ENCODE assay signal across 18 cellular contexts in genomic region chr9:87007711-87008360, GRCh38.
DNase-seq lines count a peak whose midpoint lies in the region; ATAC-seq, FAIRE-seq and TF ChIP-seq lines count a peak whose summit lies in the region.
"Had no signal": no experiment of that assay in that cellular context is flagged by ENCODE, and none has a peak within 500 bp of the region (broad histone marks: within the 10 kb centered on the region; RNA-seq: fewer than 3 reads in every experiment).

No MANE protein-coding gene starts in this region.

- in situ Hi-C loops in brain microvascular endothelial cell (cut with HindIII; ENCODE audit: low pct_ligation_motif_present, low sequenced_read_pairs), result no loop called here

- no peak overlapping the region for H2AFZ ChIP-seq in keratinocyte (ENCODE audit: control insufficient read depth, low read length)

- no peak overlapping the region for H3K4me2 ChIP-seq in keratinocyte (ENCODE audit: control insufficient read depth, extremely low read depth, insufficient read depth, low read depth, low read length)

- TF ChIP-seq CTCF in right atrium auricular region (IDR thresholded peaks at IDR 0.05), result no peak
- no peak for TF ChIP-seq CTCF in choroid plexus epithelial cell (conservative IDR thresholded peaks at IDR 0.05; ENCODE audit: low read depth, low read length)
- no peak for TF ChIP-seq CTCF in keratinocyte (optimal IDR thresholded peaks at IDR 0.05 in 1 of 3, IDR thresholded peaks at IDR 0.05 in 1 of 3, conservative IDR thresholded peaks at IDR 0.05 in 1 of 3; ENCODE audit: extremely low read depth in 1 of 3, insufficient read depth in 2 of 3, low read length in 3 of 3)
- no peak for TF ChIP-seq CTCF in brain microvascular endothelial cell (IDR thresholded peaks at IDR 0.05; ENCODE audit: low read depth, low read length, missing control alignments)

- H3K9me3 ChIP-seq in right atrium auricular region, result no peaks in the 10 kb centered on the region
- no peaks in the 10 kb centered on the region for H3K9me3 ChIP-seq in keratinocyte (ENCODE audit: control insufficient read depth, low read depth, low read length)
- H3K9me3 ChIP-seq in thymus (ENCODE audit: control insufficient read depth), result no peaks in the 10 kb centered on the region
- H3K9me3 ChIP-seq: HAP-1 had no signal

- H4K20me1 ChIP-seq in keratinocyte (ENCODE audit: control insufficient read depth, extremely low read depth, insufficient read depth, low read length), result no peaks in the 10 kb centered on the region

- WGBS in thymus, result 80% methylated on average over 4 of the region's 4 CpGs

- H3K27ac ChIP-seq in right atrium auricular region, result peak overlapping the region in 1 of 2 donors; percentile 49
- H3K27ac ChIP-seq in keratinocyte (ENCODE audit: control insufficient read depth, insufficient read depth, low read length), result no peak overlapping the region
- peak overlapping the region; percentile 61 for H3K27ac ChIP-seq in thymus (ENCODE audit: low read depth)
- H3K27ac ChIP-seq in brain microvascular endothelial cell, result no peak overlapping the region

- peak; percentile 49 for FAIRE-seq in keratinocyte (lab: Jason Lieb, UNC)
- FAIRE-seq: A204.1, urothelium cell line had no signal

- no peak for DNase-seq in Right ventricle myocardium inferior (ENCODE audit: missing footprints)
- no peak for DNase-seq in right atrium auricular region (ENCODE audit: low spot score)
- peak; percentile 35 for DNase-seq in choroid plexus epithelial cell (ENCODE audit: low read depth)
- no peak for DNase-seq in keratinocyte (ENCODE audit: low read depth, low spot score)
- no peak for DNase-seq in mucosa of gallbladder (ENCODE audit: low spot score)
- DNase-seq in brain microvascular endothelial cell, result no peak
- DNase-seq: activated effector memory CD4-positive, alpha-beta T cell treated with Interleukin-2 at 50 U/mL for 16 hours; glutamatergic neuron; kidney glomerular epithelial cell; NCI-H1105; NCI-H345; OCI-M1; stimulated activated naive B cell treated with anti-CD40 and anti-IgM and Interleukin-4, amounts not matched to agents 10 μg/mL and 1 μg/mL and 100 μg/mL, for 72 hours had no signal

- no peaks in the 10 kb centered on the region for H3K9me1 ChIP-seq in keratinocyte (ENCODE audit: control insufficient read depth, extremely low read depth, insufficient read depth, low read length)

- intact Hi-C loops in Right ventricle myocardium inferior (cut with DNase I), result no loop called here

- dilution Hi-C loops in keratinocyte (cut with MboI; ENCODE audit: extremely low pct_ligation_motif_present, low sequenced_read_pairs), result no loop called here

- no peak overlapping the region for H3K4me3 ChIP-seq in right atrium auricular region
- no peak overlapping the region for H3K4me3 ChIP-seq in choroid plexus epithelial cell (ENCODE audit: low read depth, low read length)
- no peak overlapping the region for H3K4me3 ChIP-seq in keratinocyte (ENCODE audit: control insufficient read depth in 2 of 3, extremely low read depth in 1 of 3, insufficient read depth in 2 of 3, low read depth in 1 of 3, low read length in 3 of 3)
- no peak overlapping the region for H3K4me3 ChIP-seq in thymus (ENCODE audit: low read length)
- no peak overlapping the region for H3K4me3 ChIP-seq in brain microvascular endothelial cell (ENCODE audit: low read depth, low read length)
- H3K4me3 ChIP-seq: HAP-1 had no signal

- no peaks in the 10 kb centered on the region for H3K79me2 ChIP-seq in keratinocyte (ENCODE audit: control insufficient read depth, insufficient read depth, low read length)

- H3K36me3 ChIP-seq in right atrium auricular region (no peaks in the 10 kb centered on the region), keratinocyte (ENCODE audit: control insufficient read depth in 2 of 2, extremely low read depth in 1 of 2, insufficient read depth in 2 of 2, low read length in 2 of 2) (no peaks in the 10 kb centered on the region), thymus (ENCODE audit: control insufficient read depth, insufficient read depth) (no peaks in the 10 kb centered on the region), brain microvascular endothelial cell (replicated peaks) (no peaks in the 10 kb centered on the region)
- H3K36me3 ChIP-seq: HAP-1 had no signal

- ATAC-seq in Right ventricle myocardium inferior, result peak; percentile 50
- ATAC-seq in GM21390 (IDR thresholded peaks at IDR 0.05; ENCODE audit: unreplicated experiment), result no peak
- ATAC-seq: stimulated activated naive B cell treated with anti-CD40 and anti-IgM and Interleukin-4, amounts not matched to agents 10 μg/mL and 1 μg/mL and 100 μg/mL, for 72 hours had no signal

- H3K4me1 ChIP-seq in right atrium auricular region (no peaks in the 10 kb centered on the region), keratinocyte (ENCODE audit: control insufficient read depth, extremely low read depth, insufficient read depth, low read length) (peaks cover 9% of the 10 kb centered on the region), thymus (ENCODE audit: control insufficient read depth, insufficient read depth, low read length) (no peaks in the 10 kb centered on the region)
- H3K4me1 ChIP-seq: HAP-1 had no signal

- no peaks in the 10 kb centered on the region for H3K27me3 ChIP-seq in right atrium auricular region
- no peaks in the 10 kb centered on the region for H3K27me3 ChIP-seq in keratinocyte (ENCODE audit: control insufficient read depth, extremely low read depth, insufficient read depth, low read length)
- H3K27me3 ChIP-seq in thymus (ENCODE audit: control insufficient read depth, insufficient read depth), result no peaks in the 10 kb centered on the region
- H3K27me3 ChIP-seq in brain microvascular endothelial cell (replicated peaks), result no peaks in the 10 kb centered on the region

- no peak overlapping the region for H3K9ac ChIP-seq in keratinocyte (ENCODE audit: control insufficient read depth, extremely low read depth, insufficient read depth, low read length)
